In the genomic region with DNA sequence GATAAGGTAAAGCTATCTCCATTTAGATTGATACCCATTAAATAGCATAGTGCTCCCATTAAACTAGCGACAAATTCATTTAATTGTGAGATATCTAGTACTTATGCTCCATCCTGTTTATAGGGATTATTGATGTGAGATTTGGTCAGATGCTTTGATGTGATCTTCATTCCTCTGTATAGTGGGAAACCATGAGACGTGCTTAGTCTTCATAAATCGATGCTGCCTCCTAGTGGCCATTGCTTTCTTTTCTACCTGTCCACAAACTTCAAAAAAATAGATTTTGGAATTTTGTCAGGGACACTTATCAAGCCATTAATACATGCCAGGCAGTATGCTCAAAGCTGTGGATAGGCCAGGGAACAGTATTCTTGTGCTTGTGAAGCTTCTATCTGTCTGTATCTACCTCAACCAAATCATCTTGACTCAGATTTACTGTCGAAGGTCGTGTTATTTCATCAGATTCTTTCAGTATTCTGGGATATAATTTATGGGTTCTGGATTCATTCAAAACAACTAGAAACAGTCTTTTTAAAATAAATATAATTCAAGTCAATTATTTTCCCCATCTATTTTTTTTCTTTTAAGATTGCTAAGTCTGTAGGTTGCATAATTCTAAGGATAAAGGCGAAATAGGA, we compare ENCODE assay signal across 8 cellular contexts. TPM values are rescaled to one million over a fixed set of nuclear protein-coding genes. Genes with fewer than 3 reads are reported as not detected.
DNase-seq lines count a peak whose midpoint lies in the region; ATAC-seq and TF ChIP-seq lines count a peak whose summit lies in the region.

No MANE protein-coding gene starts in this region.

- DNase-seq in COLO668 (lab: John Stamatoyannopoulos, UW; ENCODE audit: unreplicated experiment) (peak; percentile 61), NCI-H2196 (lab: John Stamatoyannopoulos, UW; ENCODE audit: unreplicated experiment) (peak; percentile 65), natural killer cell (no peak), upper lobe of right lung (no peak)
- peak; percentile 54 to 66 for DNase-seq in activated CD4-positive, alpha-beta T cell treated with anti-CD3 and anti-CD28 coated beads for 4 hours

- peaks cover 5 to 8% of the 10 kb centered on the region in 2 donors for H3K4me1 Mint-ChIP-seq in natural killer cell

- no peak overlapping the region for H3K27ac ChIP-seq in upper lobe of right lung

- intact Hi-C loops in natural killer cell (cut with micrococcal nuclease), result no loop called here
- intact Hi-C loops in upper lobe of right lung (cut with DNase I), result no loop called here

- H3K9me3 Mint-ChIP-seq in natural killer cell, result no peaks in the 10 kb centered on the region

- H3K4me1 ChIP-seq in upper lobe of right lung, result no peaks in the 10 kb centered on the region

- H3K4me3 ChIP-seq in upper lobe of right lung, result no peak overlapping the region

- TF ChIP-seq CTCF in natural killer cell (IDR thresholded peaks at IDR 0.05), result peak; percentile 81
- peak; percentile 72 for TF ChIP-seq CTCF in upper lobe of right lung (IDR thresholded peaks at IDR 0.05)

- H3K27ac Mint-ChIP-seq in natural killer cell, result peak overlapping the region in 1 of 2 donors; percentile 51

- H3K27me3 Mint-ChIP-seq in natural killer cell (ENCODE audit: low read depth in 2 of 2), result no peaks in the 10 kb centered on the region

- peaks cover 6% of the 10 kb centered on the region for H3K36me3 Mint-ChIP-seq in natural killer cell

- peak; percentile 74 for ATAC-seq in GM19023 (IDR thresholded peaks at IDR 0.05; ENCODE audit: unreplicated experiment)
- peak; percentile 69 for ATAC-seq in HG03135 (IDR thresholded peaks at IDR 0.05; ENCODE audit: unreplicated experiment)
- ATAC-seq in esophagus mucosa, result peak; percentile 61
- ATAC-seq in natural killer cell, result peak; percentile 63 to 81 (median 80)
- ATAC-seq in upper lobe of right lung, result peak; percentile 85

- H3K27me3 ChIP-seq in upper lobe of right lung, result no peaks in the 10 kb centered on the region

- peaks cover 23% of the 10 kb centered on the region for H3K36me3 ChIP-seq in upper lobe of right lung

- no peak overlapping the region for H3K4me3 Mint-ChIP-seq in natural killer cell

- no peaks in the 10 kb centered on the region for H3K9me3 ChIP-seq in upper lobe of right lung

RNA-seq across cellular contexts. Expression of a gene that starts 12.0 kb away (rescaled TPM):
- total RNA-seq in esophagus mucosa (17.3 TPM), natural killer cell (10 to 100 TPM; 43.5 to 55.8 (median 44.7) TPM), upper lobe of right lung (28.3 TPM)

RNA-seq across cellular contexts. Expression of a gene that starts 28.5 kb away (rescaled TPM):
- total RNA-seq in esophagus mucosa (not detected), natural killer cell (not detected), upper lobe of right lung (not detected)

Comparison
In these comparisons a context has a peak if more than half of its experiments do, and no peak if none do; other contexts are left out.
1. DNase-seq: peak in COLO668 (single experiment), NCI-H2196 (single experiment) and activated CD4-positive, alpha-beta T cell treated with anti-CD3 and anti-CD28 coated beads for 4 hours (2 of 2); none in natural killer cell (single experiment) and upper lobe of right lung (single experiment).
2. Peak in every context shown above with its lines, with median percentiles within 50 percentile points of each other: ATAC-seq.